Comparison of ENCODE assay signal across 30 cellular contexts in genomic region chr6:20315456-20315855, GRCh38.
A peak's percentile ranks its signal among the peaks of the same experiment; 100 is the strongest.
DNase-seq lines count a peak whose midpoint lies in the region; FAIRE-seq and TF ChIP-seq lines count a peak whose summit lies in the region.
"Had no signal": no experiment of that assay in that cellular context is flagged by ENCODE, and none has a peak within 500 bp of the region (broad histone marks: within the 10 kb centered on the region; RNA-seq: fewer than 3 reads in every experiment).

No MANE protein-coding gene starts in this region.

- DNase-seq in hepatocyte (ENCODE audit: low spot score) (no peak), small intestine (peak; percentile 86), SIG-M5 treated with dmso at 0.1 percent for 504 hours (lab: John Stamatoyannopoulos, UW; ENCODE audit: unreplicated experiment) (no peak), tibial artery (no peak)
- DNase-seq: 8988T; ACHN; AML-193; BE2C; C1 segment of cervical spinal cord; Caco-2; Calu3; CD4-positive, alpha-beta memory T cell; CD4-positive, alpha-beta T cell; CD4-positive, CD25-positive, alpha-beta regulatory T cell; CD8-positive, alpha-beta memory T cell; CD8-positive, alpha-beta T cell; COR-L47; DMS 273 treated with DMSO at 0.1 percent for 48 hours; DMS153; DMS53; DMS79; DMS79 treated with DMSO at 0.1 percent for 48 hours; DND-41; EL had no signal

- no peak for FAIRE-seq in small intestine (lab: Jason Lieb, UNC)
- FAIRE-seq: A204.1, A549 had no signal

- no peaks in the 10 kb centered on the region for H3K36me3 ChIP-seq in hepatocyte (replicated peaks; ENCODE audit: insufficient read depth, low read depth)
- no peaks in the 10 kb centered on the region for H3K36me3 ChIP-seq in small intestine (ENCODE audit: control insufficient read depth in 2 of 2, insufficient read depth in 2 of 2, low read length in 2 of 2)
- no peaks in the 10 kb centered on the region for H3K36me3 ChIP-seq in tibial artery
- H3K36me3 ChIP-seq: BE2C; BLaER1; BLaER1 treated with 17β-estradiol and CSF1 and Interleukin-3, amounts not matched to agents 10 nM and 100 nM had no signal

- no peak overlapping the region for H2AFZ ChIP-seq in hepatocyte

- H3K4me1 ChIP-seq in hepatocyte (ENCODE audit: insufficient read depth) (no peaks in the 10 kb centered on the region), small intestine (ENCODE audit: control insufficient read depth in 2 of 2, insufficient read depth in 1 of 2, low read depth in 1 of 2, low read length in 1 of 2) (peaks cover 5 to 7% of the 10 kb centered on the region in 2 donors), tibial artery (no peaks in the 10 kb centered on the region)
- H3K4me1 ChIP-seq: A549, BE2C, BLaER1, Caco-2 had no signal

- no peaks in the 10 kb centered on the region for H3K79me2 ChIP-seq in hepatocyte

- WGBS in hepatocyte (ENCODE audit: low lambda C conversion rate, missing lambda C conversion rate): 79% methylated on average over 3 of the region's 3 CpGs
- 12 to 55% (median 40%) methylated on average over 3 of the region's 3 CpGs for whole genome bisulfite sequencing in small intestine, 3 donors

- H3K4me3 ChIP-seq in hepatocyte (no peak overlapping the region), small intestine (ENCODE audit: low read depth in 1 of 2, low read length in 2 of 2) (no peak overlapping the region), tibial artery (no peak overlapping the region)
- H3K4me3 ChIP-seq: A549; BLaER1; BLaER1 treated with 17β-estradiol and CSF1 and Interleukin-3, amounts not matched to agents 10 nM and 100 nM had no signal

- no peak for TF ChIP-seq CTCF in hepatocyte (IDR thresholded peaks at IDR 0.05; ENCODE audit: poor library complexity)
- TF ChIP-seq CTCF in tibial artery (IDR thresholded peaks at IDR 0.05): no peak

- no peaks in the 10 kb centered on the region for H4K20me1 ChIP-seq in hepatocyte (ENCODE audit: insufficient read depth, poor library complexity, severe bottlenecking)
- H4K20me1 ChIP-seq: BLaER1; BLaER1 treated with 17β-estradiol and CSF1 and Interleukin-3, amounts not matched to agents 10 nM and 100 nM had no signal

- H3K27ac ChIP-seq in hepatocyte (peak overlapping the region; percentile 8), small intestine (ENCODE audit: low read depth in 1 of 2, low read length in 1 of 2) (peak overlapping the region in 1 of 2 donors; percentile 17), tibial artery (no peak overlapping the region)
- H3K27ac ChIP-seq: 22Rv1; A549; BLaER1; BLaER1 treated with 17β-estradiol and CSF1 and Interleukin-3, amounts not matched to agents 10 nM and 100 nM; C4-2B had no signal

- H3K27me3 ChIP-seq in hepatocyte (no peaks in the 10 kb centered on the region), small intestine (ENCODE audit: control insufficient read depth in 2 of 2, insufficient read depth in 2 of 2, low read length in 2 of 2) (no peaks in the 10 kb centered on the region), tibial artery (peaks cover 0 to 16% of the 10 kb centered on the region in 2 donors)
- H3K27me3 ChIP-seq: BLaER1; BLaER1 treated with 17β-estradiol and CSF1 and Interleukin-3, amounts not matched to agents 10 nM and 100 nM had no signal

- intact Hi-C loops in tibial artery (cut with DNase I; ENCODE audit: low total_unique reads): no loop called here

- H3K9me2 ChIP-seq in hepatocyte (replicated peaks; ENCODE audit: insufficient read depth): no peaks in the 10 kb centered on the region

- H3K4me2 ChIP-seq in hepatocyte: no peak overlapping the region
- H3K4me2 ChIP-seq: A549; BLaER1; BLaER1 treated with 17β-estradiol and CSF1 and Interleukin-3, amounts not matched to agents 10 nM and 100 nM had no signal

- H3K9me3 ChIP-seq in hepatocyte (ENCODE audit: low read depth): no peaks in the 10 kb centered on the region
- H3K9me3 ChIP-seq in small intestine (ENCODE audit: control insufficient read depth, low read depth): no peaks in the 10 kb centered on the region
- H3K9me3 ChIP-seq in tibial artery: no peaks in the 10 kb centered on the region
- H3K9me3 ChIP-seq: A549, BE2C, Caco-2 had no signal
